Comparison of ENCODE assay signal across 9 cellular contexts in the genomic region with DNA sequence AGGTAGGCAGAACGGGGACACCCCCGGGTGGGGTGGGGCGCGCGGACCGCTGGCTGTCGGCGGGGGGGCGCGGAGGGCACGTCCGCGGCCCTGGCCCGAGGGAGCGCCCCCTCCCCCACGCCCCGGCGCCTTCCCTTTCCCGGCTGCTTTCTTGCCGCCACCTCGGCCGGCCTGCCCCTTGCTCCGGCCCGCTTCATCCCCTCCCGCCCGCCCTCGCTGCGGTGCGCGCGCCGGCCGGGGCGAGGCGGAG. TPM values are rescaled to one million over a fixed set of nuclear protein-coding genes. Genes with fewer than 3 reads are reported as not detected.
DNase-seq lines count a peak whose midpoint lies in the region; ATAC-seq and TF ChIP-seq lines count a peak whose summit lies in the region.
"Had no signal": no experiment of that assay in that cellular context is flagged by ENCODE, and none has a peak within 500 bp of the region (broad histone marks: within the 10 kb centered on the region; RNA-seq: fewer than 3 reads in every experiment).

No MANE protein-coding gene starts in this region.

- peaks cover 15% of the 10 kb centered on the region for H3K36me3 Mint-ChIP-seq in endothelial cell (ENCODE audit: low read depth, unreplicated experiment)

- peak overlapping the region; percentile 96 for H3K4me3 ChIP-seq in left ventricle myocardium inferior

- H3K27ac Mint-ChIP-seq in endothelial cell (ENCODE audit: unreplicated experiment), result no peak overlapping the region

- H3K36me3 ChIP-seq in left ventricle myocardium inferior, result no peaks in the 10 kb centered on the region

- H3K4me1 ChIP-seq in left ventricle myocardium inferior, result peaks cover 57% of the 10 kb centered on the region

- H3K4me1 Mint-ChIP-seq in endothelial cell (ENCODE audit: unreplicated experiment), result peaks cover 27% of the 10 kb centered on the region

- H3K4me3 Mint-ChIP-seq in endothelial cell (ENCODE audit: unreplicated experiment), result peak overlapping the region; percentile 93

- H3K27ac ChIP-seq in left ventricle myocardium inferior (replicated peaks), result peak overlapping the region; percentile 100

- no peaks in the 10 kb centered on the region for H3K27me3 ChIP-seq in left ventricle myocardium inferior (ENCODE audit: low read depth)

- ATAC-seq in left cardiac atrium, result no peak
- peak; percentile 3 for ATAC-seq in omental fat pad (ENCODE audit: low FRiP score)
- ATAC-seq in GM19351 (IDR thresholded peaks at IDR 0.05; ENCODE audit: unreplicated experiment), result no peak

- DNase-seq in left ventricle myocardium inferior (no peak), left cardiac atrium (no peak), NCI-H226 (peak; percentile 43), endothelial cell (ENCODE audit: low spot score) (no peak), omental fat pad (ENCODE audit: low spot score) (no peak), RPMI8226 (no peak), cerebellar cortex (ENCODE audit: low spot score) (no peak)

- intact Hi-C loops in left ventricle myocardium inferior (cut with micrococcal nuclease) (no loop called here), left cardiac atrium (cut with DNase I) (loop anchor here in 1 of 2 donors (5.0 to 10.0 kb wide), 2 partner anchors 37 to 299 kb away; a partner anchor contains a TSS)

- H3K9me3 ChIP-seq in left ventricle myocardium inferior (replicated peaks), result no peaks in the 10 kb centered on the region

- H3K9me3 Mint-ChIP-seq in endothelial cell (ENCODE audit: unreplicated experiment), result no peaks in the 10 kb centered on the region

- no peak for TF ChIP-seq CTCF in left ventricle myocardium inferior (IDR thresholded peaks at IDR 0.05; ENCODE audit: borderline replicate concordance)
- no peak for TF ChIP-seq CTCF in endothelial cell (IDR thresholded peaks at IDR 0.05; ENCODE audit: unreplicated experiment)
- TF ChIP-seq CTCF in omental fat pad (IDR thresholded peaks at IDR 0.05), result no peak

- peaks cover 9% of the 10 kb centered on the region for H3K27me3 Mint-ChIP-seq in endothelial cell (ENCODE audit: unreplicated experiment)

RNA-seq across cellular contexts. Expression of a gene that starts 0.4 kb away (rescaled TPM):
- total RNA-seq in left ventricle myocardium inferior (208 TPM), left cardiac atrium (100 to 1,000 TPM; 169 to 219 TPM), endothelial cell (ENCODE audit: unreplicated experiment) (180 TPM), omental fat pad (100 to 1,000 TPM; 173 to 345 (median 246) TPM)

RNA-seq across cellular contexts. Expression of a gene that starts 28.5 kb away (rescaled TPM):
- total RNA-seq in left ventricle myocardium inferior, result not detected
- total RNA-seq in left cardiac atrium, result under 1 TPM in 1 of 2 donors, not detected in 1; 0.18 TPM
- not detected for total RNA-seq in endothelial cell (ENCODE audit: unreplicated experiment)
- under 1 TPM in 2 of 4 donors, not detected in 2; 0.24 to 0.44 TPM for total RNA-seq in omental fat pad
- total RNA-seq: renal cortical epithelial cell had no signal
